1 cellular context compared by ENCODE assay signal in genomic region chr2:219229375-219230200, GRCh38.
TF ChIP-seq lines count a peak whose summit lies in the region.

A gene with protein sequence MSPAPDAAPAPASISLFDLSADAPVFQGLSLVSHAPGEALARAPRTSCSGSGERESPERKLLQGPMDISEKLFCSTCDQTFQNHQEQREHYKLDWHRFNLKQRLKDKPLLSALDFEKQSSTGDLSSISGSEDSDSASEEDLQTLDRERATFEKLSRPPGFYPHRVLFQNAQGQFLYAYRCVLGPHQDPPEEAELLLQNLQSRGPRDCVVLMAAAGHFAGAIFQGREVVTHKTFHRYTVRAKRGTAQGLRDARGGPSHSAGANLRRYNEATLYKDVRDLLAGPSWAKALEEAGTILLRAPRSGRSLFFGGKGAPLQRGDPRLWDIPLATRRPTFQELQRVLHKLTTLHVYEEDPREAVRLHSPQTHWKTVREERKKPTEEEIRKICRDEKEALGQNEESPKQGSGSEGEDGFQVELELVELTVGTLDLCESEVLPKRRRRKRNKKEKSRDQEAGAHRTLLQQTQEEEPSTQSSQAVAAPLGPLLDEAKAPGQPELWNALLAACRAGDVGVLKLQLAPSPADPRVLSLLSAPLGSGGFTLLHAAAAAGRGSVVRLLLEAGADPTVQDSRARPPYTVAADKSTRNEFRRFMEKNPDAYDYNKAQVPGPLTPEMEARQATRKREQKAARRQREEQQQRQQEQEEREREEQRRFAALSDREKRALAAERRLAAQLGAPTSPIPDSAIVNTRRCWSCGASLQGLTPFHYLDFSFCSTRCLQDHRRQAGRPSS (plus strand): TSS chr2:219229806. CDS start chr2:219230258, 452 bp downstream.
Gene ATG9A (minus strand): TSS chr2:219229636. CDS start chr2:219228024, 1,612 bp downstream.

TF ChIP-seq in K562, 482 proteins besides CTCF, POLR2A, EP300 and RAD21 (continued from another document):
- TF ChIP-seq, protein P1, sequence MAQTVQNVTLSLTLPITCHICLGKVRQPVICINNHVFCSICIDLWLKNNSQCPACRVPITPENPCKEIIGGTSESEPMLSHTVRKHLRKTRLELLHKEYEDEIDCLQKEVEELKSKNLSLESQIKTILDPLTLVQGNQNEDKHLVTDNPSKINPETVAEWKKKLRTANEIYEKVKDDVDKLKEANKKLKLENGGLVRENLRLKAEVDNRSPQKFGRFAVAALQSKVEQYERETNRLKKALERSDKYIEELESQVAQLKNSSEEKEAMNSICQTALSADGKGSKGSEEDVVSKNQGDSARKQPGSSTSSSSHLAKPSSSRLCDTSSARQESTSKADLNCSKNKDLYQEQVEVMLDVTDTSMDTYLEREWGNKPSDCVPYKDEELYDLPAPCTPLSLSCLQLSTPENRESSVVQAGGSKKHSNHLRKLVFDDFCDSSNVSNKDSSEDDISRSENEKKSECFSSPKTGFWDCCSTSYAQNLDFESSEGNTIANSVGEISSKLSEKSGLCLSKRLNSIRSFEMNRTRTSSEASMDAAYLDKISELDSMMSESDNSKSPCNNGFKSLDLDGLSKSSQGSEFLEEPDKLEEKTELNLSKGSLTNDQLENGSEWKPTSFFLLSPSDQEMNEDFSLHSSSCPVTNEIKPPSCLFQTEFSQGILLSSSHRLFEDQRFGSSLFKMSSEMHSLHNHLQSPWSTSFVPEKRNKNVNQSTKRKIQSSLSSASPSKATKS (CRISPR knock-in tag; IDR thresholded peaks at IDR 0.05) = no peak
- peak; percentile 58 for TF ChIP-seq ZNF175 (CRISPR knock-in tag; IDR thresholded peaks at IDR 0.05; ENCODE audit: low read depth)
- TF ChIP-seq FOXP1 (CRISPR knock-in tag; IDR thresholded peaks at IDR 0.05) = no peak
- TF ChIP-seq NRF1 (conservative IDR thresholded peaks at IDR 0.05 in 1 of 2, IDR thresholded peaks at IDR 0.05 in 1 of 2) = peak; percentile 82 to 83
- no peak for TF ChIP-seq SIRT6 (IDR thresholded peaks at IDR 0.05; ENCODE audit: low read depth, low read length)
- no peak for TF ChIP-seq ADNP (tag; IDR thresholded peaks at IDR 0.05)
- no peak for TF ChIP-seq AFF4 (CRISPR knock-in tag; IDR thresholded peaks at IDR 0.05)
- no peak for TF ChIP-seq NONO (IDR thresholded peaks at IDR 0.05; ENCODE audit: low read depth in 2 of 2, low read length in 1 of 2)
- TF ChIP-seq NFYB (IDR thresholded peaks at IDR 0.05; ENCODE audit: extremely low read depth, insufficient read length) = peak; percentile 96
- TF ChIP-seq MED1 (CRISPR knock-in tag; IDR thresholded peaks at IDR 0.05; ENCODE audit: borderline replicate concordance) = no peak
- no peak for TF ChIP-seq PRPF4 (IDR thresholded peaks at IDR 0.05; ENCODE audit: insufficient read depth, low read depth, low read length, poor library complexity, severe bottlenecking)
- peak; percentile 90 for TF ChIP-seq ASH1L (IDR thresholded peaks at IDR 0.05; ENCODE audit: borderline replicate concordance, low read depth, partially characterized antibody)
- TF ChIP-seq C11orf30 (IDR thresholded peaks at IDR 0.05; ENCODE audit: low read depth) = peak; percentile 55
- TF ChIP-seq CBX1 (IDR thresholded peaks at IDR 0.05; ENCODE audit: low read depth) = peak; percentile 50; the same call in 1 of the 2 replicates
- TF ChIP-seq E2F6 (IDR thresholded peaks at IDR 0.05; ENCODE audit: borderline replicate concordance in 1 of 2, extremely low read depth in 1 of 2, insufficient read depth in 1 of 2, insufficient read length in 1 of 2, low read depth in 1 of 2, low read length in 1 of 2, poor library complexity in 1 of 2, severe bottlenecking in 1 of 2) = peak; percentile 12 to 45
- TF ChIP-seq REST (CRISPR knock-in tag; IDR thresholded peaks at IDR 0.05; ENCODE audit: low read depth) = 0 out of 2 replicates have a peak, but pooled peaks have one; percentile 47
- peak; percentile 100 for TF ChIP-seq PKNOX1 (IDR thresholded peaks at IDR 0.05)
- TF ChIP-seq MAX (CRISPR knock-in tag; IDR thresholded peaks at IDR 0.05) = no peak
- no peak for TF ChIP-seq ZNF263 (CRISPR knock-in tag; IDR thresholded peaks at IDR 0.05; ENCODE audit: borderline replicate concordance)
- no peak for TF ChIP-seq ZNF165 (CRISPR knock-in tag; IDR thresholded peaks at IDR 0.05; ENCODE audit: borderline replicate concordance)
- TF ChIP-seq TEAD4 (IDR thresholded peaks at IDR 0.05; ENCODE audit: low read length) = no peak; the same call in none of the 2 replicates
- no peak for TF ChIP-seq TEAD4 (CRISPR knock-in tag; IDR thresholded peaks at IDR 0.05; ENCODE audit: borderline replicate concordance)
- TF ChIP-seq KLF16 (IDR thresholded peaks at IDR 0.05) = 0 out of 2 replicates have a peak, but pooled peaks have one; percentile 62
- no peak for TF ChIP-seq RREB1 (CRISPR knock-in tag; IDR thresholded peaks at IDR 0.05)
- TF ChIP-seq ZFPM2 (CRISPR knock-in tag; IDR thresholded peaks at IDR 0.05) = no peak
- TF ChIP-seq FOSL1 (tag; conservative IDR thresholded peaks at IDR 0.05) = peak; percentile 43
- no peak for TF ChIP-seq MECOM (CRISPR knock-in tag; IDR thresholded peaks at IDR 0.05)
- TF ChIP-seq, protein P2, sequence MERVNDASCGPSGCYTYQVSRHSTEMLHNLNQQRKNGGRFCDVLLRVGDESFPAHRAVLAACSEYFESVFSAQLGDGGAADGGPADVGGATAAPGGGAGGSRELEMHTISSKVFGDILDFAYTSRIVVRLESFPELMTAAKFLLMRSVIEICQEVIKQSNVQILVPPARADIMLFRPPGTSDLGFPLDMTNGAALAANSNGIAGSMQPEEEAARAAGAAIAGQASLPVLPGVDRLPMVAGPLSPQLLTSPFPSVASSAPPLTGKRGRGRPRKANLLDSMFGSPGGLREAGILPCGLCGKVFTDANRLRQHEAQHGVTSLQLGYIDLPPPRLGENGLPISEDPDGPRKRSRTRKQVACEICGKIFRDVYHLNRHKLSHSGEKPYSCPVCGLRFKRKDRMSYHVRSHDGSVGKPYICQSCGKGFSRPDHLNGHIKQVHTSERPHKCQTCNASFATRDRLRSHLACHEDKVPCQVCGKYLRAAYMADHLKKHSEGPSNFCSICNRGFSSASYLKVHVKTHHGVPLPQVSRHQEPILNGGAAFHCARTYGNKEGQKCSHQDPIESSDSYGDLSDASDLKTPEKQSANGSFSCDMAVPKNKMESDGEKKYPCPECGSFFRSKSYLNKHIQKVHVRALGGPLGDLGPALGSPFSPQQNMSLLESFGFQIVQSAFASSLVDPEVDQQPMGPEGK (CRISPR knock-in tag; IDR thresholded peaks at IDR 0.05; ENCODE audit: borderline replicate concordance) = no peak
TF ChIP-seq in K562: peak in this region for 97.
